8 cellular contexts compared by ENCODE assay signal in the genomic region with DNA sequence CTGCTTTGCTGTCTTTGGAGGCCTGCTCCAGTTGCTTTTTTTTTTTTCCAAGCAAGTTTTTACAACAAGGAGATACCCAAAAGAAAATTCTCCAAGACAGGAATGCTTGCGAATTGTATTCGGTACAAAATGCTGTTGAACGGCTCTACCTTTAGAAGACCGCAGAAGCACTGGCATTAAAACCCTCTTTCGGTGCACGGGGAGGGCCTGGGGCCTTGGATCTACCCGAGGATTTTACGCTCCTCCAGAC. TPM values are rescaled to one million over a fixed set of nuclear protein-coding genes. Genes with fewer than 3 reads are reported as not detected.
A peak's percentile ranks its signal among the peaks of the same experiment; 100 is the strongest.
DNase-seq lines count a peak whose midpoint lies in the region; ATAC-seq and TF ChIP-seq lines count a peak whose summit lies in the region.

No MANE protein-coding gene starts in this region.

- ATAC-seq in GM18517 (IDR thresholded peaks at IDR 0.05; ENCODE audit: unreplicated experiment) = no peak

- DNase-seq in NCI-H1417 (lab: John Stamatoyannopoulos, UW) (peak in 2 of 3 experiments; percentile 56 to 71), NCI-H1417 treated with DMSO at 0.1 percent for 48 hours (lab: John Stamatoyannopoulos, UW) (no peak), stomach (no peak), H4 (ENCODE audit: low spot score) (no peak), AG08396 (ENCODE audit: low spot score) (no peak)
- DNase-seq in activated T-helper 1 cell treated with anti-CD3 and anti-CD28 coated beads, Interleukin-12 subunit alpha, Interleukin-12 subunit beta, Interleukin-2, Interleukin-4 antibody, amounts not matched to agents 30 ng/mL and 10 ng/mL and 1 ng/mL, durations not matched to agents 14 hours and 24 hours and 36 hours (ENCODE audit: low spot score) = no peak

- TF ChIP-seq POLR2A in stomach (IDR thresholded peaks at IDR 0.05) = no peak

- H3K27ac ChIP-seq in iPS-18a (ENCODE audit: low read length) (no peak overlapping the region), stomach (peak overlapping the region; percentile 85 to 93 (median 90))

- H3K9ac ChIP-seq in iPS-18a (ENCODE audit: low read length) = peak overlapping the region; percentile 90

- H3K36me3 Mint-ChIP-seq in activated T-helper 1 cell treated with anti-CD3 and anti-CD28 coated beads, Interleukin-12 subunit alpha, Interleukin-12 subunit beta, Interleukin-2, Interleukin-4 antibody, amounts not matched to agents 30 ng/mL and 10 ng/mL and 1 ng/mL, durations not matched to agents 14 hours and 24 hours and 36 hours (ENCODE audit: low read depth) = peaks cover 11% of the 10 kb centered on the region

- 14 to 39% (median 24%) methylated on average over 8 of the region's 8 CpGs for WGBS in stomach, 5 donors

- H3K4me3 Mint-ChIP-seq in activated T-helper 1 cell treated with anti-CD3 and anti-CD28 coated beads, Interleukin-12 subunit alpha, Interleukin-12 subunit beta, Interleukin-2, Interleukin-4 antibody, amounts not matched to agents 30 ng/mL and 10 ng/mL and 1 ng/mL, durations not matched to agents 14 hours and 24 hours and 36 hours = peak overlapping the region; percentile 81

- peak overlapping the region; percentile 22 for H3K27ac Mint-ChIP-seq in activated T-helper 1 cell treated with anti-CD3 and anti-CD28 coated beads, Interleukin-12 subunit alpha, Interleukin-12 subunit beta, Interleukin-2, Interleukin-4 antibody, amounts not matched to agents 30 ng/mL and 10 ng/mL and 1 ng/mL, durations not matched to agents 14 hours and 24 hours and 36 hours

- no peak for TF ChIP-seq CTCF in stomach (IDR thresholded peaks at IDR 0.05)

- H3K36me3 ChIP-seq in iPS-18a (ENCODE audit: control insufficient read depth, low read depth, low read length) (no peaks in the 10 kb centered on the region), stomach (peaks cover 0 to 6% (median 0%) of the 10 kb centered on the region in 4 donors)

- H3K9me3 Mint-ChIP-seq in activated T-helper 1 cell treated with anti-CD3 and anti-CD28 coated beads, Interleukin-12 subunit alpha, Interleukin-12 subunit beta, Interleukin-2, Interleukin-4 antibody, amounts not matched to agents 30 ng/mL and 10 ng/mL and 1 ng/mL, durations not matched to agents 14 hours and 24 hours and 36 hours = no peaks in the 10 kb centered on the region

- H3K4me3 ChIP-seq in iPS-18a (ENCODE audit: low read length) (peak overlapping the region; percentile 81), stomach (peak overlapping the region; percentile 76 to 99 (median 88))

- H3K27me3 ChIP-seq in iPS-18a (ENCODE audit: control insufficient read depth, insufficient read depth, low read length) (peaks cover 11% of the 10 kb centered on the region), stomach (no peaks in the 10 kb centered on the region)

- intact Hi-C loops in activated T-helper 1 cell treated with anti-CD3 and anti-CD28 coated beads, Interleukin-12 subunit alpha, Interleukin-12 subunit beta, Interleukin-2, Interleukin-4 antibody, amounts not matched to agents 30 ng/mL and 10 ng/mL and 1 ng/mL, durations not matched to agents 14 hours and 24 hours and 36 hours (cut with micrococcal nuclease) = loop anchor here (10.0 kb wide), 1 partner anchor 578 kb away; the partner anchor contains the start of gene BPTF
- intact Hi-C loops in stomach (cut with DNase I; ENCODE audit: low total_unique reads) = no loop called here

- H3K4me1 Mint-ChIP-seq in activated T-helper 1 cell treated with anti-CD3 and anti-CD28 coated beads, Interleukin-12 subunit alpha, Interleukin-12 subunit beta, Interleukin-2, Interleukin-4 antibody, amounts not matched to agents 30 ng/mL and 10 ng/mL and 1 ng/mL, durations not matched to agents 14 hours and 24 hours and 36 hours (ENCODE audit: low read depth) = peaks cover 33% of the 10 kb centered on the region

- TF ChIP-seq EP300 in stomach (IDR thresholded peaks at IDR 0.05) = no peak

- H3K4me1 ChIP-seq in iPS-18a (ENCODE audit: control insufficient read depth, low read depth, low read length) = peaks cover 19% of the 10 kb centered on the region
- H3K4me1 ChIP-seq in stomach = peaks cover under 1 to 56% (median 53%) of the 10 kb centered on the region in 4 donors

- peaks cover 6% of the 10 kb centered on the region for H3K27me3 Mint-ChIP-seq in activated T-helper 1 cell treated with anti-CD3 and anti-CD28 coated beads, Interleukin-12 subunit alpha, Interleukin-12 subunit beta, Interleukin-2, Interleukin-4 antibody, amounts not matched to agents 30 ng/mL and 10 ng/mL and 1 ng/mL, durations not matched to agents 14 hours and 24 hours and 36 hours (ENCODE audit: insufficient read depth)

- H3K9me3 ChIP-seq in iPS-18a (ENCODE audit: control insufficient read depth, low read depth, low read length) (no peaks in the 10 kb centered on the region), stomach (no peaks in the 10 kb centered on the region)

RNA-seq across cellular contexts. Expression of gene HELZ, which starts 1.3 kb away (rescaled TPM):
- total RNA-seq in activated T-helper 1 cell treated with anti-CD3 and anti-CD28 coated beads, Interleukin-12 subunit alpha, Interleukin-12 subunit beta, Interleukin-2, Interleukin-4 antibody, amounts not matched to agents 30 ng/mL and 10 ng/mL and 1 ng/mL, durations not matched to agents 14 hours and 24 hours and 36 hours = 65.8 and 70.4 TPM in 2 replicates
- total RNA-seq in stomach = 100 to 1,000 TPM in 2 of 5 donors, 10 to 100 TPM in 3; 14.2 to 218 (median 72.4) TPM
- polyA plus RNA-seq in stomach = 1 to 10 TPM; 2.1 to 2.4 (median 2.3) TPM
- 21.7 and 29.0 TPM in 2 replicates for total RNA-seq in H4 (2014; rRNA removed; shearing (Covaris generic))

Comparison
In these comparisons a context has a peak if more than half of its experiments do, and no peak if none do; other contexts are left out.
1. DNase-seq: peak in NCI-H1417 (2 of 3); none in NCI-H1417 treated with DMSO at 0.1 percent for 48 hours (single experiment), activated T-helper 1 cell treated with anti-CD3 and anti-CD28 coated beads, Interleukin-12 subunit alpha, Interleukin-12 subunit beta, Interleukin-2, Interleukin-4 antibody, amounts not matched to agents 30 ng/mL and 10 ng/mL and 1 ng/mL, durations not matched to agents 14 hours and 24 hours and 36 hours (single experiment), stomach (single experiment), H4 (single experiment) and AG08396 (single experiment).